Comparison of ENCODE assay signal across 8 cellular contexts in the genomic region with DNA sequence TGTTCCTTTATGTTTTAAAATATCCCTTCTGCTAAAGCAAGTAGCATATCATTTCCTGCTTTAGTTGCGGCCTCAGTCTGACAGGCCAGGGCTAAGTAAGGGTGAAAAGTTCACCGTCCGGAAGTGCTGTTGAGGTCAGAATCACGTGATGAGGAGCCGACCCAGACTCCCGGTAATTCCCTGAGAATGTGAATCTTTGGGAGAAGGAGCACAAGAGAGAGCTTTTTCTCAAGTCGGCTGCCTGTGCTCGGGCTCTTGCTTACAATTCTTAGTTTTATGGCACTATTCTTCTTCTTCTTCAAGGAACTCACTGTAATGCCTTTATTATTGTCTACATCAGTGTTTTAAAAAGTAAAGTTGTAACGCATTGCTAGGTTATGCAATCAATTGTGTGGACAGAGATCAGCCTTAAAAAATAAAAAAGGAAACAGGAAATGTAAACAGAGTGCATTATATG.
DNase-seq lines count a peak whose midpoint lies in the region; ATAC-seq, FAIRE-seq and TF ChIP-seq lines count a peak whose summit lies in the region.

No MANE protein-coding gene starts in this region.

- peaks cover 0 to 5% (median 0%) of the 10 kb centered on the region in 4 donors for H3K4me1 ChIP-seq in Peyer's patch
- no peaks in the 10 kb centered on the region for H3K4me1 ChIP-seq in endocrine pancreas (ENCODE audit: control insufficient read depth, insufficient read depth, low read length)
- peaks cover 3% of the 10 kb centered on the region for H3K4me1 ChIP-seq in urinary bladder (ENCODE audit: insufficient read depth)

- H3K36me3 ChIP-seq in Peyer's patch (no peaks in the 10 kb centered on the region), endocrine pancreas (ENCODE audit: control insufficient read depth, insufficient read depth, low read length) (no peaks in the 10 kb centered on the region), urinary bladder (ENCODE audit: insufficient read depth) (no peaks in the 10 kb centered on the region)

- H3K27me3 Mint-ChIP-seq in activated T-cell treated with anti-CD3 and anti-CD28 coated beads, Interleukin-2, amount 50 U/mL, for 24 hours = peaks cover 3% of the 10 kb centered on the region
- peaks cover 7% of the 10 kb centered on the region for H3K27me3 Mint-ChIP-seq in activated T-cell treated with anti-CD3 and anti-CD28 coated beads, Interleukin-2, amount 50 U/mL, for 4 hours (ENCODE audit: low read depth)
- H3K27me3 Mint-ChIP-seq in mesothelial cell of epicardium (ENCODE audit: low read depth) = no peaks in the 10 kb centered on the region

- no peaks in the 10 kb centered on the region for H3K9me3 ChIP-seq in Peyer's patch
- H3K9me3 ChIP-seq in endocrine pancreas (ENCODE audit: control insufficient read depth, low read length) = no peaks in the 10 kb centered on the region

- WGBS in urinary bladder = under 1% methylated on average over 9 of the region's 9 CpGs

- H3K4me3 ChIP-seq in Peyer's patch (peak overlapping the region in 2 of 4 donors; percentile 37 to 39), endocrine pancreas (ENCODE audit: control insufficient read depth, insufficient read depth, low read length) (peak overlapping the region; percentile 19), urinary bladder (ENCODE audit: low read depth, low read length) (no peak overlapping the region)

- ATAC-seq in activated T-cell treated with anti-CD3 and anti-CD28 coated beads, Interleukin-2, amount 50 U/mL, for 4 hours = no peak
- ATAC-seq in HG02938 (IDR thresholded peaks at IDR 0.05; ENCODE audit: unreplicated experiment) = peak; percentile 91

- FAIRE-seq in D721Med (lab: Jason Lieb, UNC) = no peak

- H3K27me3 ChIP-seq in Peyer's patch (no peaks in the 10 kb centered on the region), endocrine pancreas (ENCODE audit: control insufficient read depth, insufficient read depth, low read length) (no peaks in the 10 kb centered on the region)

- H3K27ac ChIP-seq in Peyer's patch (peak overlapping the region in 3 of 4 donors; percentile 39 to 67 (median 59)), urinary bladder (ENCODE audit: low read depth) (peak overlapping the region; percentile 38)

- DNase-seq in activated T-cell treated with anti-CD3 and anti-CD28 coated beads, Interleukin-2, amount 50 U/mL, for 24 hours = no peak
- no peak for DNase-seq in activated T-cell treated with anti-CD3 and anti-CD28 coated beads, Interleukin-2, amount 50 U/mL, for 4 hours
- peak; percentile 24 to 79 (median 49) for DNase-seq in Peyer's patch
- DNase-seq in mesothelial cell of epicardium (ENCODE audit: low spot score in 2 of 2, unreplicated experiment in 2 of 2) = peak; percentile 29 to 61
- DNase-seq in D721Med (ENCODE audit: insufficient read length, low spot score) = no peak

- peak overlapping the region; percentile 24 for H3K4me3 Mint-ChIP-seq in activated T-cell treated with anti-CD3 and anti-CD28 coated beads, Interleukin-2, amount 50 U/mL, for 24 hours
- no peak overlapping the region for H3K4me3 Mint-ChIP-seq in activated T-cell treated with anti-CD3 and anti-CD28 coated beads, Interleukin-2, amount 50 U/mL, for 4 hours
- peak overlapping the region; percentile 31 for H3K4me3 Mint-ChIP-seq in mesothelial cell of epicardium

- peaks cover 16% of the 10 kb centered on the region for H3K4me1 Mint-ChIP-seq in activated T-cell treated with anti-CD3 and anti-CD28 coated beads, Interleukin-2, amount 50 U/mL, for 24 hours (ENCODE audit: low read depth)
- peaks cover 10% of the 10 kb centered on the region for H3K4me1 Mint-ChIP-seq in activated T-cell treated with anti-CD3 and anti-CD28 coated beads, Interleukin-2, amount 50 U/mL, for 4 hours (ENCODE audit: low read depth)
- H3K4me1 Mint-ChIP-seq in mesothelial cell of epicardium = peaks cover 76% of the 10 kb centered on the region

- H3K9me3 Mint-ChIP-seq in activated T-cell treated with anti-CD3 and anti-CD28 coated beads, Interleukin-2, amount 50 U/mL, for 24 hours = no peaks in the 10 kb centered on the region
- peaks cover 2% of the 10 kb centered on the region for H3K9me3 Mint-ChIP-seq in activated T-cell treated with anti-CD3 and anti-CD28 coated beads, Interleukin-2, amount 50 U/mL, for 4 hours
- no peaks in the 10 kb centered on the region for H3K9me3 Mint-ChIP-seq in mesothelial cell of epicardium

- no peak for TF ChIP-seq CTCF in Peyer's patch (IDR thresholded peaks at IDR 0.05)
- no peak for TF ChIP-seq CTCF in mesothelial cell of epicardium (IDR thresholded peaks at IDR 0.05; ENCODE audit: unreplicated experiment)
- TF ChIP-seq CTCF in D721Med (IDR thresholded peaks at IDR 0.05; ENCODE audit: insufficient read depth, missing control alignments) = no peak

- H3K36me3 Mint-ChIP-seq in activated T-cell treated with anti-CD3 and anti-CD28 coated beads, Interleukin-2, amount 50 U/mL, for 24 hours (ENCODE audit: low read depth) = no peaks in the 10 kb centered on the region
- no peaks in the 10 kb centered on the region for H3K36me3 Mint-ChIP-seq in activated T-cell treated with anti-CD3 and anti-CD28 coated beads, Interleukin-2, amount 50 U/mL, for 4 hours (ENCODE audit: insufficient read depth)
- H3K36me3 Mint-ChIP-seq in mesothelial cell of epicardium = peaks cover 7% of the 10 kb centered on the region

- peak in 1 of 2 donors; percentile 17 for TF ChIP-seq POLR2A in Peyer's patch (IDR thresholded peaks at IDR 0.05)

- no peak overlapping the region for H3K9ac ChIP-seq in endocrine pancreas (ENCODE audit: control insufficient read depth, insufficient read depth, low read length)

- H3K27ac Mint-ChIP-seq in activated T-cell treated with anti-CD3 and anti-CD28 coated beads, Interleukin-2, amount 50 U/mL, for 24 hours = no peak overlapping the region
- H3K27ac Mint-ChIP-seq in mesothelial cell of epicardium = peak overlapping the region; percentile 97

Comparison
In these comparisons a context has a peak if more than half of its experiments do, and no peak if none do; other contexts are left out.
1. DNase-seq: peak in Peyer's patch (3 of 3) and mesothelial cell of epicardium (2 of 2); none in activated T-cell treated with anti-CD3 and anti-CD28 coated beads, Interleukin-2, amount 50 U/mL, for 24 hours (single experiment), activated T-cell treated with anti-CD3 and anti-CD28 coated beads, Interleukin-2, amount 50 U/mL, for 4 hours (single experiment) and D721Med (single experiment).